ENCODE assay signal across 8 cellular contexts in genomic region chr7:100472854-100473499, GRCh38. TPM values are rescaled to one million over a fixed set of nuclear protein-coding genes. Genes with fewer than 3 reads are reported as not detected.
A peak's percentile ranks its signal among the peaks of the same experiment; 100 is the strongest.
DNase-seq lines count a peak whose midpoint lies in the region; ATAC-seq, FAIRE-seq and TF ChIP-seq lines count a peak whose summit lies in the region.

No MANE protein-coding gene starts in this region.

- no peak overlapping the region for H3K27ac Mint-ChIP-seq in nephron progenitor cell

- TF ChIP-seq CTCF in nephron progenitor cell (IDR thresholded peaks at IDR 0.05) = no peak

- peaks cover 36% of the 10 kb centered on the region for H3K4me1 Mint-ChIP-seq in nephron progenitor cell

- ATAC-seq in HG02973 (IDR thresholded peaks at IDR 0.05; ENCODE audit: unreplicated experiment) = no peak

- no peak for TF ChIP-seq POLR2A in GM12892 (IDR thresholded peaks at IDR 0.05; ENCODE audit: low read depth, low read length)

- no peaks in the 10 kb centered on the region for H3K9me3 Mint-ChIP-seq in nephron progenitor cell

- H3K27me3 Mint-ChIP-seq in nephron progenitor cell (ENCODE audit: low read depth, poor library complexity) = no peaks in the 10 kb centered on the region

- H3K36me3 Mint-ChIP-seq in nephron progenitor cell (ENCODE audit: low read depth) = peaks cover 8% of the 10 kb centered on the region

- peak overlapping the region; percentile 17 for H3K4me3 Mint-ChIP-seq in nephron progenitor cell

- FAIRE-seq in GM12892 (lab: Jason Lieb, UNC) = no peak

- peak; percentile 91 for DNase-seq in CD1c-positive myeloid dendritic cell (ENCODE audit: extremely low spot score)
- peak; percentile 39 for DNase-seq in LoVo (ENCODE audit: low spot score)
- peak; percentile 15 for DNase-seq in effector CD8-positive, alpha-beta T cell (lab: John Stamatoyannopoulos, UW)
- no peak for DNase-seq in nephron progenitor cell
- DNase-seq in activated effector memory CD4-positive, alpha-beta T cell treated with Interleukin-2 at 50 U/mL for 16 hours = no peak
- no peak for DNase-seq in GM12892 (ENCODE audit: insufficient read length)
- no peak for DNase-seq in activated effector memory CD4-positive, alpha-beta T cell treated with anti-CD3 and anti-CD28 coated beads, Interleukin-2, amount 50 U/mL, for 16 hours

RNA-seq across cellular contexts. Expression of gene TSC22D4, which starts 6.0 kb away (rescaled TPM):
- 12.6 TPM for polyA plus RNA-seq in GM12892 (2012; ENCODE audit: missing spikeins)

RNA-seq across cellular contexts. Expression of gene SPACDR, which starts 8.9 kb away (rescaled TPM):
- polyA plus RNA-seq in GM12892 (2012; ENCODE audit: missing spikeins) = 0.95 TPM

RNA-seq across cellular contexts. Expression of gene NYAP1, which starts 10.8 kb away (rescaled TPM):
- 0.08 TPM for polyA plus RNA-seq in GM12892 (2012; ENCODE audit: missing spikeins)

RNA-seq across cellular contexts. Expression of gene PPP1R35, which starts 36.7 kb away (rescaled TPM):
- 14.3 TPM for polyA plus RNA-seq in GM12892 (2012; ENCODE audit: missing spikeins)

RNA-seq across cellular contexts. Expression of gene MEPCE, which starts 43.3 kb away (rescaled TPM):
- polyA plus RNA-seq in GM12892 (2012; ENCODE audit: missing spikeins) = 12.8 TPM

Comparison
In these comparisons a context has a peak if more than half of its experiments do, and no peak if none do; other contexts are left out.
1. DNase-seq: peak in CD1c-positive myeloid dendritic cell (single experiment), LoVo (single experiment) and effector CD8-positive, alpha-beta T cell (single experiment); none in nephron progenitor cell (single experiment), activated effector memory CD4-positive, alpha-beta T cell treated with Interleukin-2 at 50 U/mL for 16 hours (single experiment), GM12892 (single experiment) and activated effector memory CD4-positive, alpha-beta T cell treated with anti-CD3 and anti-CD28 coated beads, Interleukin-2, amount 50 U/mL, for 16 hours (single experiment).